13 cellular contexts compared by ENCODE assay signal in genomic region chr11:118343981-118344521, GRCh38. TPM values are rescaled to one million over a fixed set of nuclear protein-coding genes. Genes with fewer than 3 reads are reported as not detected.
DNase-seq lines count a peak whose midpoint lies in the region; ATAC-seq and TF ChIP-seq lines count a peak whose summit lies in the region.
"Had no signal": no experiment of that assay in that cellular context is flagged by ENCODE, and none has a peak within 500 bp of the region (broad histone marks: within the 10 kb centered on the region; RNA-seq: fewer than 3 reads in every experiment).

Gene CD3G, plus strand, starts transcription at chr11:118344344. Its CDS starts 80 bp downstream, at chr11:118344424.

- no peak within 1 kb of the TSS for H3K27ac Mint-ChIP-seq in osteocyte (ENCODE audit: unreplicated experiment)
- peak within 1 kb of the TSS; percentile 98 for H3K27ac Mint-ChIP-seq in stimulated activated naive CD8-positive, alpha-beta T cell treated with anti-CD3 and anti-CD28 coated beads, Interleukin-15, Interleukin-2, amounts not matched to agents 100 ng/mL and 50 ng/mL, for 24 hours
- H3K27ac Mint-ChIP-seq: nephron progenitor cell had no signal

- no peak for ATAC-seq in HG02759 (IDR thresholded peaks at IDR 0.05; ENCODE audit: unreplicated experiment)

- no peaks in the 10 kb centered on the region for H3K9me3 Mint-ChIP-seq in osteocyte (ENCODE audit: unreplicated experiment)
- no peaks in the 10 kb centered on the region for H3K9me3 Mint-ChIP-seq in stimulated activated naive CD8-positive, alpha-beta T cell treated with anti-CD3 and anti-CD28 coated beads, Interleukin-15, Interleukin-2, amounts not matched to agents 100 ng/mL and 50 ng/mL, for 24 hours

- TF ChIP-seq CTCF in osteocyte (IDR thresholded peaks at IDR 0.05): no peak

- H3K36me3 Mint-ChIP-seq in osteocyte (ENCODE audit: unreplicated experiment): no peaks in the 10 kb centered on the region
- peaks cover 54% of the 10 kb centered on the region for H3K36me3 Mint-ChIP-seq in stimulated activated naive CD8-positive, alpha-beta T cell treated with anti-CD3 and anti-CD28 coated beads, Interleukin-15, Interleukin-2, amounts not matched to agents 100 ng/mL and 50 ng/mL, for 24 hours (ENCODE audit: low read depth)

- peak; percentile 54 to 63 for DNase-seq in activated CD4-positive, alpha-beta T cell treated with anti-CD3 and anti-CD28 coated beads for 24 hours (ENCODE audit: low read depth in 2 of 2)
- DNase-seq in activated gamma-delta T cell (lab: John Stamatoyannopoulos, UW): peak; percentile 20
- DNase-seq in osteocyte (ENCODE audit: extremely low spot score, unreplicated experiment): peak; percentile 38
- no peak for DNase-seq in NCI-H1048 (lab: John Stamatoyannopoulos, UW)
- no peak for DNase-seq in NK-92 treated with Interleukin-12 subunit alpha and Interleukin-12 subunit beta, amount 100 ng/mL, for 24 hours (lab: John Stamatoyannopoulos, UW)
- no peak for DNase-seq in NCI-H69 (lab: John Stamatoyannopoulos, UW)
- DNase-seq: NCI-H1417, nephron progenitor cell, trophoblast cell had no signal

- no peak within 1 kb of the TSS for H3K4me3 Mint-ChIP-seq in osteocyte (ENCODE audit: unreplicated experiment)
- peak within 1 kb of the TSS; percentile 89 for H3K4me3 Mint-ChIP-seq in stimulated activated naive CD8-positive, alpha-beta T cell treated with anti-CD3 and anti-CD28 coated beads, Interleukin-15, Interleukin-2, amounts not matched to agents 100 ng/mL and 50 ng/mL, for 24 hours
- H3K4me3 Mint-ChIP-seq: nephron progenitor cell had no signal

- peaks cover 54% of the 10 kb centered on the region for H3K27me3 Mint-ChIP-seq in osteocyte (ENCODE audit: unreplicated experiment)
- H3K27me3 Mint-ChIP-seq in stimulated activated naive CD8-positive, alpha-beta T cell treated with anti-CD3 and anti-CD28 coated beads, Interleukin-15, Interleukin-2, amounts not matched to agents 100 ng/mL and 50 ng/mL, for 24 hours: no peaks in the 10 kb centered on the region

- no peaks in the 10 kb centered on the region for H3K4me1 Mint-ChIP-seq in osteocyte (ENCODE audit: unreplicated experiment)
- peaks cover 65% of the 10 kb centered on the region for H3K4me1 Mint-ChIP-seq in stimulated activated naive CD8-positive, alpha-beta T cell treated with anti-CD3 and anti-CD28 coated beads, Interleukin-15, Interleukin-2, amounts not matched to agents 100 ng/mL and 50 ng/mL, for 24 hours (ENCODE audit: low read depth)
- H3K4me1 Mint-ChIP-seq: nephron progenitor cell had no signal

RNA-seq across cellular contexts. Expression of gene CD3G, which starts in this region (rescaled TPM):
- not detected in 2 replicates for total RNA-seq in osteocyte
- total RNA-seq: cardiac muscle cell, Daoy had no signal

Comparison
In these comparisons a context has a peak if more than half of its experiments do, and no peak if none do; other contexts are left out.
1. Peak in DNase-seq in osteocyte; RNA of the gene not detected or under 1 TPM.
2. DNase-seq: peak in activated CD4-positive, alpha-beta T cell treated with anti-CD3 and anti-CD28 coated beads for 24 hours (2 of 2) and activated gamma-delta T cell (single experiment); none in NCI-H1048 (single experiment), NK-92 treated with Interleukin-12 subunit alpha and Interleukin-12 subunit beta, amount 100 ng/mL, for 24 hours (single experiment) and NCI-H69 (single experiment).